10 cellular contexts compared by ENCODE assay signal in genomic region chr20:37383229-37383989, GRCh38. TPM values are rescaled to one million over a fixed set of nuclear protein-coding genes. Genes with fewer than 3 reads are reported as not detected.
DNase-seq lines count a peak whose midpoint lies in the region; FAIRE-seq and TF ChIP-seq lines count a peak whose summit lies in the region.
"Had no signal": no experiment of that assay in that cellular context is flagged by ENCODE, and none has a peak within 500 bp of the region (broad histone marks: within the 10 kb centered on the region; RNA-seq: fewer than 3 reads in every experiment).

No MANE protein-coding gene starts in this region.

- no peak for DNase-seq in GM12892 (ENCODE audit: insufficient read length)
- DNase-seq in RWPE1 (ENCODE audit: low spot score), result peak; percentile 84
- DNase-seq in epithelial cell of esophagus (ENCODE audit: low read depth), result peak; percentile 77
- no peak for DNase-seq in UCSD-AML1 (lab: John Stamatoyannopoulos, UW; ENCODE audit: unreplicated experiment)
- DNase-seq in Ammon's horn (ENCODE audit: low spot score), result no peak
- DNase-seq in T-helper 9 cell, result no peak
- DNase-seq: NCI-H1048 had no signal

- TF ChIP-seq POLR2A in GM12892 (IDR thresholded peaks at IDR 0.05; ENCODE audit: low read depth, low read length), result no peak

- no peak overlapping the region for H3K9ac ChIP-seq in skeletal muscle satellite cell (ENCODE audit: low read depth, low read length)

- no peaks in the 10 kb centered on the region for H3K27me3 ChIP-seq in skeletal muscle satellite cell (ENCODE audit: control insufficient read depth, insufficient read depth, low read length)
- H3K27me3 ChIP-seq: right lobe of liver had no signal

- no peak for TF ChIP-seq CTCF in RWPE1 (conservative IDR thresholded peaks at IDR 0.05; ENCODE audit: low read depth)
- no peak for TF ChIP-seq CTCF in epithelial cell of esophagus (IDR thresholded peaks at IDR 0.05; ENCODE audit: insufficient read depth, low read depth, low read length, missing control alignments)

- peaks cover 34% of the 10 kb centered on the region for H3K4me1 ChIP-seq in skeletal muscle satellite cell (ENCODE audit: control insufficient read depth, insufficient read depth, low read length)

- H3K9me3 ChIP-seq in skeletal muscle satellite cell (replicated peaks; ENCODE audit: low read length), result no peaks in the 10 kb centered on the region
- H3K9me3 ChIP-seq: right lobe of liver had no signal

- H3K4me3 ChIP-seq in epithelial cell of esophagus (ENCODE audit: low read length) (no peak overlapping the region), skeletal muscle satellite cell (ENCODE audit: low read length) (no peak overlapping the region)

- POLR2A ChIA-PET in RWPE1 (lab: Yijun Ruan, JAX; ENCODE audit: low non-redundant PET), result interaction anchor here (0.6 kb wide), 1 partner anchor 105 kb away, joined by 7 read pairs; no protein-coding TSS in a partner anchor

- peaks cover 10% of the 10 kb centered on the region for H3K36me3 ChIP-seq in skeletal muscle satellite cell (ENCODE audit: insufficient read depth, low read length)
- H3K36me3 ChIP-seq: right lobe of liver had no signal

- peak; percentile 5 for FAIRE-seq in GM12892 (lab: Jason Lieb, UNC)
- FAIRE-seq: TTC549 had no signal

- CTCF ChIA-PET in RWPE1 (lab: Yijun Ruan, JAX), result interaction anchor here (0.5 to 1.1 kb wide), 7 partner anchors 70 to 1041 kb away, joined by 3 to 4 read pairs (median 3); no protein-coding TSS in a partner anchor

- peak overlapping the region; percentile 85 for H3K4me2 ChIP-seq in skeletal muscle satellite cell (ENCODE audit: low read length)

- peak overlapping the region; percentile 69 for H3K27ac ChIP-seq in RWPE1
- H3K27ac ChIP-seq: right lobe of liver had no signal

RNA-seq across cellular contexts. Expression of gene SRC, which starts 37.5 kb away (rescaled TPM):
- polyA plus RNA-seq in GM12892 (2012; ENCODE audit: missing spikeins), result 18.6 TPM
- 12.7 and 14.2 TPM in 2 replicates for total RNA-seq in skeletal muscle satellite cell (2012; rRNA removed)

Comparison
In these comparisons a context has a peak if more than half of its experiments do, and no peak if none do; other contexts are left out.
1. DNase-seq: peak in RWPE1 (single experiment) and epithelial cell of esophagus (single experiment); none in GM12892 (single experiment), UCSD-AML1 (single experiment), Ammon's horn (single experiment) and T-helper 9 cell (single experiment).